1 cellular context compared by ENCODE assay signal in the genomic region with DNA sequence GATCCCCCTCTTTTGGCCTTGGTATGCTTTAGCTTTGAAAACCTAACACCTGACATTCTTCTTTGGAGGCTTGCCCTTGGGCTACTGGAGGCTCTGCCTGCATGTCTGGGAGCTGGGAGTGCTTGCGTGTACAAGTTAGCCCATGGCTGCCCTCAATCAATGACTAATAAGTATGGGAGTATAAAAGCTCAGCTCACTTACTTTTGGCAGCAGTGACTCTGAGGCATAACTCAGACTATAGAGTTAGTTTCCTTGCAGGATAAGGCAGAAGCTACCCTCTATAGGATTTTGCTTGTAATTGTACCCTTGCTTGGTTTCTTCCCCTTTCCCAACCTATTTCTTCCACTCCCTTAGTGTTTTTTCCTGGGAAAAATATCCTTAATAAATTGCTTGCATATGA.
TF ChIP-seq lines count a peak whose summit lies in the region.

No MANE protein-coding gene starts in this region.

TF ChIP-seq in GM23338, 12 proteins besides CTCF, POLR2A, EP300 and RAD21 (continued from another document):
- TF ChIP-seq, protein P1, sequence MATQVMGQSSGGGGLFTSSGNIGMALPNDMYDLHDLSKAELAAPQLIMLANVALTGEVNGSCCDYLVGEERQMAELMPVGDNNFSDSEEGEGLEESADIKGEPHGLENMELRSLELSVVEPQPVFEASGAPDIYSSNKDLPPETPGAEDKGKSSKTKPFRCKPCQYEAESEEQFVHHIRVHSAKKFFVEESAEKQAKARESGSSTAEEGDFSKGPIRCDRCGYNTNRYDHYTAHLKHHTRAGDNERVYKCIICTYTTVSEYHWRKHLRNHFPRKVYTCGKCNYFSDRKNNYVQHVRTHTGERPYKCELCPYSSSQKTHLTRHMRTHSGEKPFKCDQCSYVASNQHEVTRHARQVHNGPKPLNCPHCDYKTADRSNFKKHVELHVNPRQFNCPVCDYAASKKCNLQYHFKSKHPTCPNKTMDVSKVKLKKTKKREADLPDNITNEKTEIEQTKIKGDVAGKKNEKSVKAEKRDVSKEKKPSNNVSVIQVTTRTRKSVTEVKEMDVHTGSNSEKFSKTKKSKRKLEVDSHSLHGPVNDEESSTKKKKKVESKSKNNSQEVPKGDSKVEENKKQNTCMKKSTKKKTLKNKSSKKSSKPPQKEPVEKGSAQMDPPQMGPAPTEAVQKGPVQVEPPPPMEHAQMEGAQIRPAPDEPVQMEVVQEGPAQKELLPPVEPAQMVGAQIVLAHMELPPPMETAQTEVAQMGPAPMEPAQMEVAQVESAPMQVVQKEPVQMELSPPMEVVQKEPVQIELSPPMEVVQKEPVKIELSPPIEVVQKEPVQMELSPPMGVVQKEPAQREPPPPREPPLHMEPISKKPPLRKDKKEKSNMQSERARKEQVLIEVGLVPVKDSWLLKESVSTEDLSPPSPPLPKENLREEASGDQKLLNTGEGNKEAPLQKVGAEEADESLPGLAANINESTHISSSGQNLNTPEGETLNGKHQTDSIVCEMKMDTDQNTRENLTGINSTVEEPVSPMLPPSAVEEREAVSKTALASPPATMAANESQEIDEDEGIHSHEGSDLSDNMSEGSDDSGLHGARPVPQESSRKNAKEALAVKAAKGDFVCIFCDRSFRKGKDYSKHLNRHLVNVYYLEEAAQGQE (IDR thresholded peaks at IDR 0.05; ENCODE audit: unreplicated experiment): no peak
- no peak for TF ChIP-seq NANOG (IDR thresholded peaks at IDR 0.05; ENCODE audit: borderline replicate concordance)
TF ChIP-seq in GM23338: peak in this region for 0.
